Comparison of ENCODE assay signal across 8 cellular contexts in genomic region chr12:53623986-53624385, GRCh38. TPM values are rescaled to one million over a fixed set of nuclear protein-coding genes. Genes with fewer than 3 reads are reported as not detected.
A peak's percentile ranks its signal among the peaks of the same experiment; 100 is the strongest.
DNase-seq lines count a peak whose midpoint lies in the region; ATAC-seq and TF ChIP-seq lines count a peak whose summit lies in the region.

No MANE protein-coding gene starts in this region.

- no peaks in the 10 kb centered on the region for H3K9me3 Mint-ChIP-seq in activated CD4-positive, alpha-beta T cell treated with anti-CD3 and anti-CD28 coated beads for 36 hours (ENCODE audit: low read depth)

- peak overlapping the region; percentile 68 for H3K4me3 ChIP-seq in astrocyte of the cerebellum (ENCODE audit: low read depth, low read length)
- H3K4me3 ChIP-seq in thymus (ENCODE audit: low read length): peak overlapping the region; percentile 4

- H3K27me3 ChIP-seq in thymus (ENCODE audit: control insufficient read depth, insufficient read depth): no peaks in the 10 kb centered on the region

- in situ Hi-C loops in astrocyte of the cerebellum (cut with HindIII; ENCODE audit: low sequenced_read_pairs): no loop called here

- no peak for ATAC-seq in activated CD4-positive, alpha-beta T cell treated with anti-CD3 and anti-CD28 coated beads for 36 hours
- ATAC-seq in HG03460 (IDR thresholded peaks at IDR 0.05; ENCODE audit: unreplicated experiment): no peak
- ATAC-seq in HG03432 (IDR thresholded peaks at IDR 0.05; ENCODE audit: unreplicated experiment): no peak

- H3K27ac ChIP-seq in thymus (ENCODE audit: low read depth): peak overlapping the region; percentile 64

- H3K4me1 ChIP-seq in thymus (ENCODE audit: control insufficient read depth, insufficient read depth, low read length): peaks cover 13% of the 10 kb centered on the region

- peak overlapping the region; percentile 95 for H3K4me3 Mint-ChIP-seq in activated CD4-positive, alpha-beta T cell treated with anti-CD3 and anti-CD28 coated beads for 36 hours

- H3K27ac Mint-ChIP-seq in activated CD4-positive, alpha-beta T cell treated with anti-CD3 and anti-CD28 coated beads for 36 hours: peak overlapping the region; percentile 66

- no peak for TF ChIP-seq CTCF in astrocyte of the cerebellum (IDR thresholded peaks at IDR 0.05; ENCODE audit: low read depth, low read length, missing control alignments)

- H3K9me3 ChIP-seq in thymus (ENCODE audit: control insufficient read depth): no peaks in the 10 kb centered on the region

- no peaks in the 10 kb centered on the region for H3K36me3 ChIP-seq in thymus (ENCODE audit: control insufficient read depth, insufficient read depth)

- no peak for DNase-seq in activated CD4-positive, alpha-beta T cell treated with anti-CD3 and anti-CD28 coated beads for 36 hours
- no peak for DNase-seq in activated CD4-positive, alpha-beta T cell treated with anti-CD3 and anti-CD28 coated beads for 48 hours
- DNase-seq in astrocyte of the cerebellum (ENCODE audit: low read depth) (peak; percentile 42), left kidney (ENCODE audit: low read depth, low spot score) (peak; percentile 41), NCI-H2029 (lab: John Stamatoyannopoulos, UW) (no peak)

- intact Hi-C loops in activated CD4-positive, alpha-beta T cell treated with anti-CD3 and anti-CD28 coated beads for 36 hours (cut with DNase I, micrococcal nuclease): no loop called here

- no peaks in the 10 kb centered on the region for H3K27me3 Mint-ChIP-seq in activated CD4-positive, alpha-beta T cell treated with anti-CD3 and anti-CD28 coated beads for 36 hours

- no peaks in the 10 kb centered on the region for H3K36me3 Mint-ChIP-seq in activated CD4-positive, alpha-beta T cell treated with anti-CD3 and anti-CD28 coated beads for 36 hours (ENCODE audit: low read depth)

- POLR2A ChIA-PET in activated CD4-positive, alpha-beta T cell treated with anti-CD3 and anti-CD28 coated beads for 36 hours (lab: Charles Lee): interaction anchor here (0.6 to 0.8 kb wide), 2 partner anchors 11 to 82 kb away, joined by 6 to 12 read pairs; no protein-coding TSS in a partner anchor

- H3K4me1 Mint-ChIP-seq in activated CD4-positive, alpha-beta T cell treated with anti-CD3 and anti-CD28 coated beads for 36 hours: peaks cover 35% of the 10 kb centered on the region

- WGBS in thymus: 82% methylated on average over 2 of the region's 2 CpGs

- CTCF ChIA-PET in activated CD4-positive, alpha-beta T cell treated with anti-CD3 and anti-CD28 coated beads for 36 hours (lab: Charles Lee): interaction anchor here (0.5 to 4.1 kb wide), 14 partner anchors 8 to 973 kb away, joined by 3 to 16 read pairs (median 4); partner anchors contain the start of gene ATP5MC2

RNA-seq across cellular contexts. Expression of gene ATF7, which starts 2.2 kb away (rescaled TPM):
- total RNA-seq in activated CD4-positive, alpha-beta T cell treated with anti-CD3 and anti-CD28 coated beads for 36 hours: 10 to 100 TPM; 23.0 to 28.1 TPM
- 15.8 TPM for polyA plus RNA-seq in thymus

RNA-seq across cellular contexts. Expression of gene ATP5MC2, which starts 51.9 kb away (rescaled TPM):
- 100 to 1,000 TPM; 356 to 415 TPM for total RNA-seq in activated CD4-positive, alpha-beta T cell treated with anti-CD3 and anti-CD28 coated beads for 36 hours
- polyA plus RNA-seq in thymus: 335 TPM

Comparison
In these comparisons a context has a peak if more than half of its experiments do, and no peak if none do; other contexts are left out.
1. DNase-seq: peak in astrocyte of the cerebellum (single experiment) and left kidney (single experiment); none in activated CD4-positive, alpha-beta T cell treated with anti-CD3 and anti-CD28 coated beads for 36 hours (single experiment), activated CD4-positive, alpha-beta T cell treated with anti-CD3 and anti-CD28 coated beads for 48 hours (single experiment) and NCI-H2029 (single experiment).